In genomic region chr12:50084775-50085614, GRCh38 we compare ENCODE assay signal across 9 cellular contexts. TPM values are rescaled to one million over a fixed set of nuclear protein-coding genes. Genes with fewer than 3 reads are reported as not detected.
DNase-seq lines count a peak whose midpoint lies in the region; ATAC-seq, FAIRE-seq and TF ChIP-seq lines count a peak whose summit lies in the region.
"Had no signal": no experiment of that assay in that cellular context is flagged by ENCODE, and none has a peak within 500 bp of the region (broad histone marks: within the 10 kb centered on the region; RNA-seq: fewer than 3 reads in every experiment).

Gene SMARCD1 (plus strand): TSS chr12:50085342. CDS start chr12:50085370, 28 bp downstream.

- peak within 1 kb of the TSS; percentile 79 to 87 for H3K27ac ChIP-seq in kidney (ENCODE audit: low read depth in 2 of 2, low read length in 2 of 2)

- H3K9ac ChIP-seq in kidney (ENCODE audit: low read length in 2 of 2) = peak within 1 kb of the TSS; percentile 71 to 95

- no peak for FAIRE-seq in kidney (lab: Jason Lieb, UNC)
- FAIRE-seq: TTC549 had no signal

- peak within 1 kb of the TSS; percentile 84 to 92 for H3K4me3 ChIP-seq in kidney (ENCODE audit: low read length in 2 of 2)

- DNase-seq in AG08396 (ENCODE audit: low spot score) (peak; percentile 91), NCI-H345 (lab: John Stamatoyannopoulos, UW) (peak; percentile 79), cerebellar cortex (ENCODE audit: low spot score) (peak; percentile 95), kidney (peak; percentile 98)
- peak; percentile 92 for DNase-seq in stimulated activated CD4-positive, alpha-beta T cell treated with anti-CD3 and anti-CD28 coated beads, Interleukin-15, amount 100 ng/mL, for 24 hours

- TF ChIP-seq CTCF in kidney (IDR thresholded peaks at IDR 0.05; ENCODE audit: borderline replicate concordance, extremely low read depth, insufficient read depth) = peak; percentile 30

- intact Hi-C loops in kidney (cut with DNase I) = no loop called here

- H3K4me1 ChIP-seq in kidney (ENCODE audit: control insufficient read depth in 1 of 2, insufficient read depth in 1 of 2, low read depth in 1 of 2, low read length in 2 of 2) = peaks cover 4 to 10% of the 10 kb centered on the region in 2 donors

- no peaks in the 10 kb centered on the region for H3K9me3 ChIP-seq in kidney (ENCODE audit: control insufficient read depth in 1 of 2, low read length in 2 of 2)

- peak; percentile 81 for ATAC-seq in GM18909 (IDR thresholded peaks at IDR 0.05; ENCODE audit: poor library complexity, unreplicated experiment)
- peak; percentile 77 for ATAC-seq in HG03196 (IDR thresholded peaks at IDR 0.05; ENCODE audit: unreplicated experiment)
- ATAC-seq in activated CD4-positive, CD25-positive, alpha-beta regulatory T cell treated with anti-CD3 and anti-CD28 coated beads, Interleukin-2, amount 50 U/mL, for 24 hours = peak; percentile 91 to 94

- H3K36me3 ChIP-seq in kidney (ENCODE audit: control insufficient read depth in 1 of 2, insufficient read depth in 2 of 2, low read length in 2 of 2) = peaks cover 22 to 27% of the 10 kb centered on the region in 2 donors

RNA-seq across cellular contexts. Expression of gene SMARCD1, which starts in this region (rescaled TPM):
- 51.1 TPM for total RNA-seq in kidney
- 21.9 TPM for polyA plus RNA-seq in kidney (ENCODE audit: insufficient read depth, low read depth, low replicate concordance)

Comparison
In these comparisons a context has a peak if more than half of its experiments do, and no peak if none do; other contexts are left out.
1. Peak in every context shown above with its lines: DNase-seq, ATAC-seq, H3K4me3 ChIP-seq and H3K27ac ChIP-seq.